In genomic region chr16:27698266-27698665, GRCh38 we compare ENCODE assay signal across 1 cellular context.
TF ChIP-seq lines count a peak whose summit lies in the region.

No MANE protein-coding gene starts in this region.

TF ChIP-seq in HepG2, 621 proteins besides CTCF, POLR2A, EP300 and RAD21 (continued from another document):
- TF ChIP-seq NFKB2 (CRISPR knock-in tag; IDR thresholded peaks at IDR 0.05; ENCODE audit: borderline replicate concordance) (no peak), STAG1 (CRISPR knock-in tag; IDR thresholded peaks at IDR 0.05) (peak; percentile 51), NFAT5 (CRISPR knock-in tag; IDR thresholded peaks at IDR 0.05) (no peak), ZMYM2 (CRISPR knock-in tag; IDR thresholded peaks at IDR 0.05) (no peak), ZSCAN21 (CRISPR knock-in tag; IDR thresholded peaks at IDR 0.05; ENCODE audit: borderline replicate concordance) (0 out of 2 replicates have a peak, but pooled peaks have one; percentile 25), DNMT3B (CRISPR knock-in tag; conservative IDR thresholded peaks at IDR 0.05) (no peak), HOXA5 (CRISPR knock-in tag; IDR thresholded peaks at IDR 0.05) (no peak)
- TF ChIP-seq, protein P1, sequence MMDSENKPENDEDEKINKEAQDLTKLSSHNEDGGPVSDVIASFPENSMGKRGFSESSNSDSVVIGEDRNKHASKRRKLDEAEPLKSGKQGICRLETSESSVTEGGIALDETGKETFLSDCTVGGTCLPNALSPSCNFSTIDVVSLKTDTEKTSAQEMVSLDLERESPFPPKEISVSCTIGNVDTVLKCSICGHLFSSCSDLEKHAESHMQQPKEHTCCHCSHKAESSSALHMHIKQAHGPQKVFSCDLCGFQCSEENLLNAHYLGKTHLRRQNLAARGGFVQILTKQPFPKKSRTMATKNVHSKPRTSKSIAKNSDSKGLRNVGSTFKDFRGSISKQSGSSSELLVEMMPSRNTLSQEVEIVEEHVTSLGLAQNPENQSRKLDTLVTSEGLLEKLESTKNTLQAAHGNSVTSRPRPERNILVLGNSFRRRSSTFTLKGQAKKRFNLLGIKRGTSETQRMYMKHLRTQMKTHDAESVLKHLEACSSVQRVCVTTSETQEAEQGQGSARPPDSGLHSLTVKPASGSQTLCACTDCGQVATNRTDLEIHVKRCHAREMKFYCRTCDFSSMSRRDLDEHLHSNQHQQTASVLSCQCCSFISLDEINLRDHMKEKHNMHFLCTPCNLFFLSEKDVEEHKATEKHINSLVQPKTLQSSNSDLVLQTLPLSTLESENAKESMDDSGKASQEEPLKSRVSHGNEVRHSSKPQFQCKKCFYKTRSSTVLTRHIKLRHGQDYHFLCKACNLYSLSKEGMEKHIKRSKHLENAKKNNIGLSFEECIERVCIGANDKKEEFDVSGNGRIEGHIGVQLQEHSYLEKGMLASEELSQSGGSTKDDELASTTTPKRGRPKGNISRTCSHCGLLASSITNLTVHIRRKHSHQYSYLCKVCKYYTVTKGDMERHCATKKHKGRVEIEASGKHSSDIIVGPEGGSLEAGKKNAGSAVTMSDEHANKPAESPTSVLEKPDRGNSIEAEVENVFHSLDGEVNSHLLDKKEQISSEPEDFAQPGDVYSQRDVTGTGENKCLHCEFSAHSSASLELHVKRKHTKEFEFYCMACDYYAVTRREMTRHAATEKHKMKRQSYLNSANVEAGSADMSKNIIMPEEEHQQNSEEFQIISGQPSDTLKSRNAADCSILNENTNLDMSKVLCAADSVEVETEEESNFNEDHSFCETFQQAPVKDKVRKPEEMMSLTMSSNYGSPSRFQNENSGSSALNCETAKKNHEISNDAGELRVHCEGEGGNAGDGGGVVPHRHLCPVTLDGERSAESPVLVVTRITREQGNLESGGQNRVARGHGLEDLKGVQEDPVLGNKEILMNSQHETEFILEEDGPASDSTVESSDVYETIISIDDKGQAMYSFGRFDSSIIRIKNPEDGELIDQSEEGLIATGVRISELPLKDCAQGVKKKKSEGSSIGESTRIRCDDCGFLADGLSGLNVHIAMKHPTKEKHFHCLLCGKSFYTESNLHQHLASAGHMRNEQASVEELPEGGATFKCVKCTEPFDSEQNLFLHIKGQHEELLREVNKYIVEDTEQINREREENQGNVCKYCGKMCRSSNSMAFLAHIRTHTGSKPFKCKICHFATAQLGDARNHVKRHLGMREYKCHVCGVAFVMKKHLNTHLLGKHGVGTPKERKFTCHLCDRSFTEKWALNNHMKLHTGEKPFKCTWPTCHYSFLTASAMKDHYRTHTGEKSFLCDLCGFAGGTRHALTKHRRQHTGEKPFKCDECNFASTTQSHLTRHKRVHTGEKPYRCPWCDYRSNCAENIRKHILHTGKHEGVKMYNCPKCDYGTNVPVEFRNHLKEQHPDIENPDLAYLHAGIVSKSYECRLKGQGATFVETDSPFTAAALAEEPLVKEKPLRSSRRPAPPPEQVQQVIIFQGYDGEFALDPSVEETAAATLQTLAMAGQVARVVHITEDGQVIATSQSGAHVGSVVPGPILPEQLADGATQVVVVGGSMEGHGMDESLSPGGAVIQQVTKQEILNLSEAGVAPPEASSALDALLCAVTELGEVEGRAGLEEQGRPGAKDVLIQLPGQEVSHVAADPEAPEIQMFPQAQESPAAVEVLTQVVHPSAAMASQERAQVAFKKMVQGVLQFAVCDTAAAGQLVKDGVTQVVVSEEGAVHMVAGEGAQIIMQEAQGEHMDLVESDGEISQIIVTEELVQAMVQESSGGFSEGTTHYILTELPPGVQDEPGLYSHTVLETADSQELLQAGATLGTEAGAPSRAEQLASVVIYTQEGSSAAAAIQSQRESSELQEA (CRISPR knock-in tag; IDR thresholded peaks at IDR 0.05; ENCODE audit: not compliant biosample characterization) = no peak
- TF ChIP-seq, protein P2, sequence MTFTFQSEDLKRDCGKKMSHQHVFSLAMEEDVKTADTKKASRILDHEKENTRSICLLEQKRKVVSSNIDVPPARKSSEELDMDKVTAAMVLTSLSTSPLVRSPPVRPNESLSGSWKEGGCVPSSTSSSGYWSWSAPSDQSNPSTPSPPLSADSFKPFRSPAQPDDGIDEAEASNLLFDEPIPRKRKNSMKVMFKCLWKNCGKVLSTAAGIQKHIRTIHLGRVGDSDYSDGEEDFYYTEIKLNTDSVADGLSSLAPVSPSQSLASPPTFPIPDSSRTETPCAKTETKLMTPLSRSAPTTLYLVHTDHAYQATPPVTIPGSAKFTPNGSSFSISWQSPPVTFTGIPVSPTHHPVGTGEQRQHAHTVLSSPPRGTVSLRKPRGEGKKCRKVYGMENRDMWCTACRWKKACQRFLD (CRISPR knock-in tag; IDR thresholded peaks at IDR 0.05; ENCODE audit: borderline replicate concordance) = no peak
